ENCODE assay signal across 8 cellular contexts in genomic region chr18:2657788-2658458, GRCh38. TPM values are rescaled to one million over a fixed set of nuclear protein-coding genes. Genes with fewer than 3 reads are reported as not detected.
DNase-seq lines count a peak whose midpoint lies in the region; ATAC-seq and TF ChIP-seq lines count a peak whose summit lies in the region.

No MANE protein-coding gene starts in this region.

- no peak overlapping the region for H2AFZ ChIP-seq in OCI-LY1 (ENCODE audit: low read length)

- H3K4me2 ChIP-seq in OCI-LY1 (ENCODE audit: low read length), result peak overlapping the region; percentile 77

- H3F3A ChIP-seq in OCI-LY1 (ENCODE audit: insufficient read depth, low read length), result no peaks in the 10 kb centered on the region

- DNase-seq in activated T-cell treated with anti-CD3 and anti-CD28 coated beads, Interleukin-2, amount 50 U/mL, for 72 hours, result no peak
- DNase-seq in activated T-cell treated with anti-CD3 and anti-CD28 coated beads for 4 hours (no peak), dedifferentiated amniotic fluid mesenchymal stem cell (ENCODE audit: extremely low spot score) (peak; percentile 86), mesenteric fat pad (ENCODE audit: low spot score) (no peak), cortex of kidney (lab: John Stamatoyannopoulos, UW) (no peak)
- peak in 1 of 9 donors; percentile 32 for DNase-seq in naive thymus-derived CD4-positive, alpha-beta T cell

- peak overlapping the region; percentile 98 for H3K4me3 ChIP-seq in OCI-LY1 (ENCODE audit: low read depth, low read length, poor library complexity, severe bottlenecking)
- peak overlapping the region; percentile 97 for H3K4me3 ChIP-seq in naive thymus-derived CD4-positive, alpha-beta T cell (ENCODE audit: low read length)

- H3K9me3 Mint-ChIP-seq in activated T-cell treated with anti-CD3 and anti-CD28 coated beads, Interleukin-2, amount 50 U/mL, for 72 hours, result no peaks in the 10 kb centered on the region
- H3K9me3 Mint-ChIP-seq in naive thymus-derived CD4-positive, alpha-beta T cell, result peaks cover 0 to 3% (median 0%) of the 10 kb centered on the region in 11 donors

- no peaks in the 10 kb centered on the region for H3K27me3 Mint-ChIP-seq in activated T-cell treated with anti-CD3 and anti-CD28 coated beads, Interleukin-2, amount 50 U/mL, for 72 hours (ENCODE audit: low read depth)
- H3K27me3 Mint-ChIP-seq in naive thymus-derived CD4-positive, alpha-beta T cell, result no peaks in the 10 kb centered on the region

- H3K27ac Mint-ChIP-seq in activated T-cell treated with anti-CD3 and anti-CD28 coated beads, Interleukin-2, amount 50 U/mL, for 72 hours, result peak overlapping the region; percentile 97
- H3K27ac Mint-ChIP-seq in naive thymus-derived CD4-positive, alpha-beta T cell, result peak overlapping the region; percentile 37 to 96 (median 84)

- POLR2A ChIA-PET in naive thymus-derived CD4-positive, alpha-beta T cell (lab: Charles Lee), result interaction anchor here (0.6 to 6.3 kb wide), 12 partner anchors 11 to 231 kb away, joined by 3 to 424 read pairs (median 6); partner anchors contain the start of genes METTL4 and NDC80

- no peaks in the 10 kb centered on the region for H4K20me1 ChIP-seq in OCI-LY1 (ENCODE audit: insufficient read depth, low read length)

- H3K4me1 ChIP-seq in OCI-LY1 (ENCODE audit: insufficient read depth, low read length, severe bottlenecking), result peaks cover 23% of the 10 kb centered on the region
- H3K4me1 ChIP-seq in naive thymus-derived CD4-positive, alpha-beta T cell (ENCODE audit: control insufficient read depth in 2 of 2, insufficient read depth in 2 of 2, low read length in 2 of 2), result peaks cover 27 to 35% of the 10 kb centered on the region in 2 donors

- CTCF ChIA-PET in naive thymus-derived CD4-positive, alpha-beta T cell (lab: Charles Lee), result interaction anchor here (0.6 to 1.2 kb wide), 4 partner anchors 16 to 86 kb away, joined by 3 to 4 read pairs (median 4); partner anchors contain the start of genes METTL4 and NDC80

- H3K4me3 Mint-ChIP-seq in activated T-cell treated with anti-CD3 and anti-CD28 coated beads, Interleukin-2, amount 50 U/mL, for 72 hours, result peak overlapping the region; percentile 96 to 100
- peak overlapping the region; percentile 86 to 99 (median 96) for H3K4me3 Mint-ChIP-seq in naive thymus-derived CD4-positive, alpha-beta T cell

- peak overlapping the region; percentile 32 for H3K27ac ChIP-seq in OCI-LY1 (ENCODE audit: low read depth, low read length, poor library complexity, severe bottlenecking)
- H3K27ac ChIP-seq in naive thymus-derived CD4-positive, alpha-beta T cell (ENCODE audit: low read depth, low read length), result peak overlapping the region; percentile 100

- intact Hi-C loops in naive thymus-derived CD4-positive, alpha-beta T cell (cut with micrococcal nuclease), result loop anchor here (1.0 to 5.0 kb wide), 8 partner anchors 23 to 1846 kb away; partner anchors contain the start of genes MYL12B (in 1 of the 2) and YES1 (in 1 of the 2)

- no peak for TF ChIP-seq CTCF in OCI-LY1 (IDR thresholded peaks at IDR 0.05; ENCODE audit: low read length)

- peaks cover 68% of the 10 kb centered on the region for H3K79me2 ChIP-seq in OCI-LY1 (ENCODE audit: insufficient read depth, low read length)

- peaks cover 56% of the 10 kb centered on the region for H3K4me1 Mint-ChIP-seq in activated T-cell treated with anti-CD3 and anti-CD28 coated beads, Interleukin-2, amount 50 U/mL, for 72 hours (ENCODE audit: low read depth)
- H3K4me1 Mint-ChIP-seq in naive thymus-derived CD4-positive, alpha-beta T cell, result peaks cover 30 to 65% (median 58%) of the 10 kb centered on the region in 7 donors

- H3K27me3 ChIP-seq in OCI-LY1 (ENCODE audit: insufficient read depth, low read length), result no peaks in the 10 kb centered on the region
- H3K27me3 ChIP-seq in naive thymus-derived CD4-positive, alpha-beta T cell (ENCODE audit: control insufficient read depth in 2 of 2, insufficient read depth in 2 of 2, low read length in 2 of 2), result no peaks in the 10 kb centered on the region

- H3K36me3 Mint-ChIP-seq in activated T-cell treated with anti-CD3 and anti-CD28 coated beads, Interleukin-2, amount 50 U/mL, for 72 hours (ENCODE audit: insufficient read depth in 2 of 2), result peaks cover 14 to 28% of the 10 kb centered on the region in 2 donors
- peaks cover 7 to 28% (median 16%) of the 10 kb centered on the region in 5 donors for H3K36me3 Mint-ChIP-seq in naive thymus-derived CD4-positive, alpha-beta T cell

- H3K36me3 ChIP-seq in OCI-LY1 (ENCODE audit: insufficient read depth, low read length), result peaks cover 5% of the 10 kb centered on the region
- peaks cover 3 to 14% (median 7%) of the 10 kb centered on the region in 3 experiments for H3K36me3 ChIP-seq in naive thymus-derived CD4-positive, alpha-beta T cell (ENCODE audit: control insufficient read depth in 2 of 3, insufficient read depth in 3 of 3, low read length in 3 of 3)

- H3K9me3 ChIP-seq in OCI-LY1 (ENCODE audit: low read length), result no peaks in the 10 kb centered on the region
- no peaks in the 10 kb centered on the region for H3K9me3 ChIP-seq in naive thymus-derived CD4-positive, alpha-beta T cell (ENCODE audit: control insufficient read depth in 2 of 3, low read length in 3 of 3)

- H3K9me2 ChIP-seq in OCI-LY1 (ENCODE audit: low read depth, low read length), result no peaks in the 10 kb centered on the region

- peak overlapping the region; percentile 83 for H3K9ac ChIP-seq in OCI-LY1 (ENCODE audit: low read length)

- no peak for ATAC-seq in activated T-cell treated with anti-CD3 and anti-CD28 coated beads, Interleukin-2, amount 50 U/mL, for 72 hours (replicated peaks in 1 of 2)
- ATAC-seq in naive thymus-derived CD4-positive, alpha-beta T cell, result no peak
- no peak for ATAC-seq in GM21423 (IDR thresholded peaks at IDR 0.05; ENCODE audit: unreplicated experiment)

RNA-seq across cellular contexts. Expression of gene SMCHD1, which starts 2.4 kb away (rescaled TPM):
- 100 to 1,000 TPM; 103 to 137 TPM for total RNA-seq in activated T-cell treated with anti-CD3 and anti-CD28 coated beads, Interleukin-2, amount 50 U/mL, for 72 hours
- total RNA-seq in naive thymus-derived CD4-positive, alpha-beta T cell, result 100 to 1,000 TPM; 181 to 305 (median 236) TPM
- polyA plus RNA-seq in naive thymus-derived CD4-positive, alpha-beta T cell, result 10 to 100 TPM; 41.4 to 51.5 TPM
- total RNA-seq in mesenteric fat pad, result 52.3 TPM
